In the genomic region with DNA sequence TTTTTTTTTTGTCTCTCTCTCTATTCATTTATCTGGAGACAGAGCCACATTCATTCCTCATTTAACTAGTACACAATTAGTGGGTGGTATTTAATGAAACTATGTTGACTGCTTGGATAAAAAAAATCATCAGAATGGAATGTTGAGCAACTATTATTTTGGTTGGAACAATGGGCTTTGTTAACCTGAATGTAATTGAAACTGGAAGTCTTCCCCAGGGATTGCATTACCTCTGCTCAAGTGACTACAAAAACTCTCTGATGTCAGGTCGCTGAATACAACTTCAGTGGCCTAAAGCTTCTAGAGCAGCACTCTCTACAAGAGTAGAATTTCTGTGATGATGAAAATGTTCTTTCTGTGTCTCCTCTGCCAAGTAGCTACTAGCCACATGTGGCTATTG, we compare ENCODE assay signal across 17 cellular contexts.
A peak's percentile ranks its signal among the peaks of the same experiment; 100 is the strongest.
DNase-seq lines count a peak whose midpoint lies in the region; TF ChIP-seq lines count a peak whose summit lies in the region.
"Had no signal": no experiment of that assay in that cellular context is flagged by ENCODE, and none has a peak within 500 bp of the region (broad histone marks: within the 10 kb centered on the region; RNA-seq: fewer than 3 reads in every experiment).

No MANE protein-coding gene starts in this region.

- H3K9me3 Mint-ChIP-seq in MCF 10A (ENCODE audit: unreplicated experiment): no peaks in the 10 kb centered on the region

- no peak for TF ChIP-seq EP300 in transverse colon (IDR thresholded peaks at IDR 0.05; ENCODE audit: low read depth)

- TF ChIP-seq CTCF in breast epithelium (IDR thresholded peaks at IDR 0.05): no peak
- no peak for TF ChIP-seq CTCF in MCF 10A (IDR thresholded peaks at IDR 0.05; ENCODE audit: unreplicated experiment)
- no peak for TF ChIP-seq CTCF in astrocyte of the cerebellum (IDR thresholded peaks at IDR 0.05; ENCODE audit: low read depth, low read length, missing control alignments)
- TF ChIP-seq CTCF in fibroblast of the aortic adventitia (IDR thresholded peaks at IDR 0.05; ENCODE audit: insufficient read depth, low read length): no peak
- TF ChIP-seq CTCF in transverse colon (IDR thresholded peaks at IDR 0.05): no peak

- DNase-seq in breast epithelium (ENCODE audit: low spot score in 2 of 2) (peak in 1 of 2 donors; percentile 25), MCF 10A (ENCODE audit: unreplicated experiment) (no peak), astrocyte of the cerebellum (ENCODE audit: low read depth) (peak; percentile 9), fibroblast of the aortic adventitia (ENCODE audit: low read depth) (peak; percentile 31), renal cortical epithelial cell (ENCODE audit: low read depth) (peak; percentile 46), NCI-H1436 treated with DMSO at 0.1 percent for 48 hours (lab: John Stamatoyannopoulos, UW) (no peak), transverse colon (no peak), T-helper 9 cell (no peak)
- DNase-seq: Caco-2, NCI-H1092, NCI-H1694 treated with DMSO at 0.1 percent for 48 hours, NCI-H510A treated with DMSO at 0.1 percent for 48 hours, Peyer's patch, SHP77 treated with DMSO at 0.1 percent for 48 hours had no signal

- BruUV-seq in MCF 10A (replicated peaks; lab: Mats Ljungman, UMichigan): no TSS peak

- H3K27ac ChIP-seq in breast epithelium: peak overlapping the region; percentile 68 to 84
- no peak overlapping the region for H3K27ac ChIP-seq in transverse colon
- H3K27ac ChIP-seq: C4-2B, Peyer's patch had no signal

- in situ Hi-C loops in astrocyte of the cerebellum (cut with HindIII; ENCODE audit: low sequenced_read_pairs): no loop called here
- in situ Hi-C loops in transverse colon (cut with MboI; ENCODE audit: low pct_ligation_motif_present in 1 of 4, low pct_unique_long_range_greater_than_20kb in 1 of 4, low sequenced_read_pairs in 3 of 4): no loop called here

- no peaks in the 10 kb centered on the region for H3K36me3 Mint-ChIP-seq in MCF 10A (ENCODE audit: insufficient read depth, unreplicated experiment)

- WGBS in transverse colon (ENCODE audit: low coverage in 1 of 2), 2 donors: 76 to 88% methylated on average over 1 of the region's 1 CpG

- intact Hi-C loops in breast epithelium (cut with DNase I; ENCODE audit: low total_unique reads) (no loop called here), MCF 10A (cut with micrococcal nuclease) (no loop called here), transverse colon (cut with DNase I; ENCODE audit: low total_unique reads) (no loop called here)

- peaks cover 56% of the 10 kb centered on the region for H3K27me3 Mint-ChIP-seq in MCF 10A (ENCODE audit: insufficient read depth, unreplicated experiment)

- TF ChIP-seq POLR2A in breast epithelium (IDR thresholded peaks at IDR 0.05) (no peak), transverse colon (IDR thresholded peaks at IDR 0.05) (no peak)

- CTCF ChIA-PET in MCF 10A (lab: Yijun Ruan, JAX): no interaction called here

- peaks cover 0 to 9% of the 10 kb centered on the region in 2 donors for H3K4me1 ChIP-seq in breast epithelium
- H3K4me1 ChIP-seq in transverse colon: no peaks in the 10 kb centered on the region
- H3K4me1 ChIP-seq: Caco-2, HAP-1, Peyer's patch had no signal

- no peak overlapping the region for H3K4me3 ChIP-seq in breast epithelium
- no peak overlapping the region for H3K4me3 ChIP-seq in astrocyte of the cerebellum (ENCODE audit: low read depth, low read length)
- no peak overlapping the region for H3K4me3 ChIP-seq in fibroblast of the aortic adventitia (ENCODE audit: low read depth, low read length)
- H3K4me3 ChIP-seq in transverse colon: no peak overlapping the region
- H3K4me3 ChIP-seq: HAP-1, K562, Peyer's patch had no signal

- no peaks in the 10 kb centered on the region for H3K9me3 ChIP-seq in breast epithelium
- H3K9me3 ChIP-seq in transverse colon: no peaks in the 10 kb centered on the region
- H3K9me3 ChIP-seq: Caco-2, HAP-1, Peyer's patch had no signal

- H3K4me1 Mint-ChIP-seq in MCF 10A (ENCODE audit: insufficient read depth, unreplicated experiment): no peaks in the 10 kb centered on the region

- H3K36me3 ChIP-seq in breast epithelium: no peaks in the 10 kb centered on the region
- no peaks in the 10 kb centered on the region for H3K36me3 ChIP-seq in transverse colon
- H3K36me3 ChIP-seq: HAP-1, Peyer's patch had no signal

- H3K4me3 Mint-ChIP-seq in MCF 10A (ENCODE audit: unreplicated experiment): no peak overlapping the region

- POLR2A ChIA-PET in MCF 10A (lab: Yijun Ruan, JAX): no interaction called here

- H3K27me3 ChIP-seq in breast epithelium: no peaks in the 10 kb centered on the region
- H3K27me3 ChIP-seq in transverse colon: no peaks in the 10 kb centered on the region
- H3K27me3 ChIP-seq: Peyer's patch had no signal

- no peak overlapping the region for H3K27ac Mint-ChIP-seq in MCF 10A (ENCODE audit: low read depth, unreplicated experiment)

Comparison
In these comparisons a context has a peak if more than half of its experiments do, and no peak if none do; other contexts are left out.
1. DNase-seq: peak in astrocyte of the cerebellum (single experiment), fibroblast of the aortic adventitia (single experiment) and renal cortical epithelial cell (single experiment); none in MCF 10A (single experiment), NCI-H1436 treated with DMSO at 0.1 percent for 48 hours (single experiment), transverse colon (single experiment) and T-helper 9 cell (single experiment).
2. H3K27ac ChIP-seq: peak in breast epithelium (2 of 2); none in transverse colon (0 of 4).